8 cellular contexts compared by ENCODE assay signal in genomic region chr12:110403975-110404675, GRCh38. TPM values are rescaled to one million over a fixed set of nuclear protein-coding genes. Genes with fewer than 3 reads are reported as not detected.
DNase-seq lines count a peak whose midpoint lies in the region; ATAC-seq and TF ChIP-seq lines count a peak whose summit lies in the region.

No MANE protein-coding gene starts in this region.

- peaks cover 17% of the 10 kb centered on the region for H3K79me2 ChIP-seq in neural cell (replicated peaks; ENCODE audit: insufficient read depth, low read length)

- H3K27ac ChIP-seq in SJCRH30 (peak overlapping the region; percentile 94), neural cell (ENCODE audit: low read length) (peak overlapping the region; percentile 97)

- DNase-seq in 8988T, result peak; percentile 64
- peak; percentile 68 for DNase-seq in M059J (ENCODE audit: low read depth)
- peak; percentile 73 to 88 for DNase-seq in SJCRH30
- peak; percentile 77 for DNase-seq in activated gamma-delta T cell treated with Interleukin-2 at 50 U/mL for 16 hours
- peak; percentile 58 for DNase-seq in fibroblast of villous mesenchyme (ENCODE audit: low read depth)
- DNase-seq in stimulated activated naive CD8-positive, alpha-beta T cell treated with anti-CD3 and anti-CD28 coated beads, Interleukin-15, Interleukin-2, amounts not matched to agents 100 U/mL and 50 U/mL, for 24 hours, result peak; percentile 83

- peak overlapping the region; percentile 97 for H3K4me2 ChIP-seq in neural cell (ENCODE audit: low read length)

- peak overlapping the region; percentile 87 for H3K9ac ChIP-seq in neural cell (ENCODE audit: low read length)

- no peaks in the 10 kb centered on the region for H3K4me1 ChIP-seq in SJCRH30

- no peaks in the 10 kb centered on the region for H3K9me3 ChIP-seq in SJCRH30 (replicated peaks)
- no peaks in the 10 kb centered on the region for H3K9me3 ChIP-seq in neural cell (ENCODE audit: low read length)

- no peaks in the 10 kb centered on the region for H4K20me1 ChIP-seq in neural cell (ENCODE audit: insufficient read depth)

- no peak for TF ChIP-seq CTCF in fibroblast of villous mesenchyme (IDR thresholded peaks at IDR 0.05; ENCODE audit: insufficient read depth, low read depth, low read length)
- TF ChIP-seq CTCF in neural cell (IDR thresholded peaks at IDR 0.05; ENCODE audit: poor library complexity, severe bottlenecking), result no peak

- no peak for TF ChIP-seq EP300 in neural cell (conservative IDR thresholded peaks at IDR 0.05; ENCODE audit: poor library complexity, severe bottlenecking)

- TF ChIP-seq RAD21 in neural cell (conservative IDR thresholded peaks at IDR 0.05), result no peak

- peak overlapping the region; percentile 78 for H3K4me3 ChIP-seq in SJCRH30
- peak overlapping the region; percentile 93 for H3K4me3 ChIP-seq in fibroblast of villous mesenchyme (ENCODE audit: low read depth, low read length)
- H3K4me3 ChIP-seq in neural cell (ENCODE audit: low read length), result peak overlapping the region; percentile 89

- no peaks in the 10 kb centered on the region for H3K9me2 ChIP-seq in neural cell (ENCODE audit: insufficient read depth, low read length)

- peak overlapping the region; percentile 98 for H2AFZ ChIP-seq in neural cell (ENCODE audit: low read depth, low read length)

- ATAC-seq in GM18873 (IDR thresholded peaks at IDR 0.05; ENCODE audit: low FRiP score, unreplicated experiment), result peak; percentile 22
- peak; percentile 47 for ATAC-seq in stimulated activated naive CD8-positive, alpha-beta T cell treated with anti-CD3 and anti-CD28 coated beads, Interleukin-15, Interleukin-2, amounts not matched to agents 100 U/mL and 50 U/mL, for 24 hours

- H3K36me3 ChIP-seq in SJCRH30, result peaks cover 14% of the 10 kb centered on the region
- H3K36me3 ChIP-seq in neural cell (ENCODE audit: insufficient read depth, low read length), result no peaks in the 10 kb centered on the region

- peaks cover 3% of the 10 kb centered on the region for H3F3A ChIP-seq in neural cell (ENCODE audit: insufficient read depth, low read length, poor library complexity, severe bottlenecking)

- 0 out of 2 replicates have a peak, but pooled peaks cover 4% of the 10 kb centered on the region for H3K27me3 ChIP-seq in SJCRH30
- no peaks in the 10 kb centered on the region for H3K27me3 ChIP-seq in neural cell (ENCODE audit: insufficient read depth, low read depth, low read length)

TF ChIP-seq in neural cell, 6 proteins besides CTCF, POLR2A, EP300 and RAD21:
- no peak for TF ChIP-seq TAF1 (IDR thresholded peaks at IDR 0.05; ENCODE audit: low read depth)
- no peak for TF ChIP-seq MXI1 (conservative IDR thresholded peaks at IDR 0.05; ENCODE audit: poor library complexity, severe bottlenecking)
- TF ChIP-seq EZH2 (IDR thresholded peaks at IDR 0.05; ENCODE audit: borderline replicate concordance, insufficient read depth, low read length, poor library complexity, severe bottlenecking), result no peak

RNA-seq across cellular contexts. Expression of gene ANAPC7, which starts 0.6 kb away (rescaled TPM):
- 70.9 and 71.0 TPM in 2 replicates for total RNA-seq in M059J (2014; rRNA removed; shearing (Covaris generic))
- 76.2 and 89.3 TPM in 2 replicates for total RNA-seq in SJCRH30 (2014; rRNA removed; shearing (Covaris generic))
- 35.4 and 57.4 TPM in 2 replicates for total RNA-seq in fibroblast of villous mesenchyme
- 92.8 and 98.2 TPM in 2 replicates for polyA plus RNA-seq in neural cell
- polyA minus RNA-seq in neural cell, result 52.3 and 67.8 TPM in 2 replicates

RNA-seq across cellular contexts. Expression of gene ARPC3, which starts 46.0 kb away (rescaled TPM):
- 987 and 1,311 TPM in 2 replicates for total RNA-seq in M059J (2014; rRNA removed; shearing (Covaris generic))
- total RNA-seq in SJCRH30 (2014; rRNA removed; shearing (Covaris generic)), result 106 and 112 TPM in 2 replicates
- total RNA-seq in fibroblast of villous mesenchyme, result 259 and 354 TPM in 2 replicates
- 897 and 922 TPM in 2 replicates for polyA plus RNA-seq in neural cell
- polyA minus RNA-seq in neural cell, result 252 and 294 TPM in 2 replicates

Comparison
In these comparisons a context has a peak if more than half of its experiments do, and no peak if none do; other contexts are left out.
1. Peak in every context shown above with its lines: DNase-seq, ATAC-seq, H3K4me3 ChIP-seq and H3K27ac ChIP-seq.